In the genomic region with DNA sequence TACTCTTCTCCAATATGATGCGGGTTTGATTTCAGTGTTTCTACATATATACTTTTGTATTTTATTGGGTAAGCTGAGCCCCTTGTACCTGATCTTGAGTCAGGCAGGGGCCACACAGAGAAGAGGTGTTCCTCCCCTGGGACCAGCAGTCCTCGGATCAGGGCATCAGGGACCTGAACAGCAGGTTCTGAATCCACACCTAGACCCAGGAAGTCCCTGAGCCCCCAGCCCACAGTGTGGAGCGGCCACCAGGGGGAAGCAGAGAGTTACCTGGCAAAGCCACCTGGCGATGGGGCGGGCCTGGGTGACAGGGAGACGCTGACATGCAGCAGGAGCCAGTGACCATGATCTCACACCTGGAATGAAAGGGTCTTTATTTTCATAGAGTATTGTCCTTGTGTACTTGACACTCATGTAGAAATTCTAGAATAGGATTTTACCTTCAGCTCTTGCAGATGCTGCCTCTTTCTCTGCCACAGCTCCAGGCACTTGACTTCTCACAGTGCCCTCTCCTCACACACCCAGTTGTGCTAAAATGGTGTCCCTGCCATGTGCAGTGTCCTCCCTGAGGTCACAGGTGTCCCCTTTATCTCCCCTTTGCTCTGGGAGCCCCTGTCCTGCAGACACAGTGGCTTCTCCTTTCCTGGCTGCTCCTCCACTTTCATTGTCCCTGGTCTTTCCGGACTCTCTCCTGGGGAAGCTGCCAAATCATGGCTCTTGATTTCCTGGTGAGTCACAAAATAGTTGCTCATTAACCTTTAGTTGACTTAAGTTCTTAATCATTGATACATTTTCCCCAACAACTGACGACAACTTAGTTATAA, we compare ENCODE assay signal across 8 cellular contexts. TPM values are rescaled to one million over a fixed set of nuclear protein-coding genes. Genes with fewer than 3 reads are reported as not detected.
DNase-seq lines count a peak whose midpoint lies in the region; ATAC-seq and TF ChIP-seq lines count a peak whose summit lies in the region.

No MANE protein-coding gene starts in this region.

- no peaks in the 10 kb centered on the region for H3K27me3 Mint-ChIP-seq in CD4-positive, alpha-beta T cell

- no peak overlapping the region for H3K27ac Mint-ChIP-seq in CD4-positive, alpha-beta T cell

- TF ChIP-seq POLR2A in right lobe of liver (IDR thresholded peaks at IDR 0.05) = peak; percentile 46

- TF ChIP-seq CTCF in CD4-positive, alpha-beta T cell (IDR thresholded peaks at IDR 0.05) = peak; percentile 79
- peak; percentile 50 for TF ChIP-seq CTCF in astrocyte of the cerebellum (IDR thresholded peaks at IDR 0.05; ENCODE audit: low read depth, low read length, missing control alignments)
- TF ChIP-seq CTCF in right lobe of liver (IDR thresholded peaks at IDR 0.05) = peak; percentile 79 to 91 (median 88)

- POLR2A ChIA-PET in CD4-positive, alpha-beta T cell (lab: Charles Lee) = no interaction called here

- H3K27ac ChIP-seq in CD4-positive, alpha-beta T cell (ENCODE audit: low read depth, low read length) = no peak overlapping the region
- peak overlapping the region; percentile 74 to 91 (median 90) for H3K27ac ChIP-seq in right lobe of liver

- DNase-seq in CD4-positive, alpha-beta T cell = peak; percentile 56 to 75 (median 60)
- DNase-seq in HuH-7 (ENCODE audit: low spot score) (peak; percentile 65), T-helper 1 cell (peak in 4 of 5 donors; percentile 34 to 69 (median 54)), astrocyte of the cerebellum (ENCODE audit: low read depth) (no peak), right lobe of liver (peak; percentile 70 to 86 (median 76))
- DNase-seq in stimulated activated CD8-positive, alpha-beta memory T cell treated with anti-CD3 and anti-CD28 coated beads, Interleukin-4, amount 100 ng/mL, for 4 hours (ENCODE audit: low read depth in 2 of 2, low spot score in 1 of 2) = peak; percentile 12 to 35

- WGBS in right lobe of liver (ENCODE audit: insufficient coverage, low coverage, low lambda C conversion rate, missing lambda C conversion rate) = 26% methylated on average over 6 of the region's 8 CpGs

- no peaks in the 10 kb centered on the region for H3K36me3 ChIP-seq in right lobe of liver

- peak; percentile 80 for ATAC-seq in CD4-positive, alpha-beta T cell (ENCODE audit: poor library complexity)
- ATAC-seq in right lobe of liver = peak; percentile 80 to 88 (median 85)
- ATAC-seq in GM19455 (IDR thresholded peaks at IDR 0.05; ENCODE audit: unreplicated experiment) = no peak
- no peak for ATAC-seq in GM18498 (IDR thresholded peaks at IDR 0.05; ENCODE audit: unreplicated experiment)

- H3K4me1 ChIP-seq in right lobe of liver = peaks cover 0 to 37% (median 21%) of the 10 kb centered on the region in 4 donors

- no peaks in the 10 kb centered on the region for H3K36me3 Mint-ChIP-seq in CD4-positive, alpha-beta T cell (ENCODE audit: low read depth)

- H3K4me1 Mint-ChIP-seq in CD4-positive, alpha-beta T cell (ENCODE audit: low read depth) = no peaks in the 10 kb centered on the region

- no peaks in the 10 kb centered on the region for H3K27me3 ChIP-seq in CD4-positive, alpha-beta T cell (ENCODE audit: control insufficient read depth, insufficient read depth, low read length)
- no peaks in the 10 kb centered on the region for H3K27me3 ChIP-seq in right lobe of liver

- H3K4me3 ChIP-seq in astrocyte of the cerebellum (ENCODE audit: low read depth, low read length) (no peak overlapping the region), right lobe of liver (no peak overlapping the region)

- CTCF ChIA-PET in CD4-positive, alpha-beta T cell (lab: Charles Lee) = interaction anchor here (0.7 to 1.8 kb wide), 2 partner anchors 11 to 191 kb away, joined by 3 to 10 read pairs; no protein-coding TSS in a partner anchor

- H3K9me3 Mint-ChIP-seq in CD4-positive, alpha-beta T cell = no peaks in the 10 kb centered on the region

- H3K4me3 Mint-ChIP-seq in CD4-positive, alpha-beta T cell = no peak overlapping the region

- intact Hi-C loops in CD4-positive, alpha-beta T cell (cut with DNase I, micrococcal nuclease) = loop anchor here (1.0 to 5.0 kb wide), 3 partner anchors 189 to 264 kb away; no protein-coding TSS in a partner anchor
- intact Hi-C loops in right lobe of liver (cut with DNase I) = no loop called here

- H3K9me3 ChIP-seq in CD4-positive, alpha-beta T cell (ENCODE audit: control insufficient read depth, low read length) = no peaks in the 10 kb centered on the region
- no peaks in the 10 kb centered on the region for H3K9me3 ChIP-seq in right lobe of liver

- in situ Hi-C loops in astrocyte of the cerebellum (cut with HindIII; ENCODE audit: low sequenced_read_pairs) = no loop called here

RNA-seq across cellular contexts. Expression of gene GGTLC2, which starts 48.5 kb away (rescaled TPM):
- not detected for total RNA-seq in CD4-positive, alpha-beta T cell
- not detected for total RNA-seq in right lobe of liver

Comparison
In these comparisons a context has a peak if more than half of its experiments do, and no peak if none do; other contexts are left out.
1. ATAC-seq: peak in CD4-positive, alpha-beta T cell (single experiment) and right lobe of liver (4 of 4); none in GM19455 (single experiment) and GM18498 (single experiment).
2. intact Hi-C loops: an anchor here in CD4-positive, alpha-beta T cell (1.0 to 5.0 kb wide); none called in right lobe of liver.
3. Peak in every context shown above with its lines, with median percentiles within 50 percentile points of each other: CTCF ChIP-seq.